Comparison of ENCODE assay signal across 2 cellular contexts in genomic region chrX:49995795-49996455, GRCh38.
TF ChIP-seq lines count a peak whose summit lies in the region.

No MANE protein-coding gene starts in this region.

TF ChIP-seq in IMR-90, 13 proteins besides CTCF, POLR2A, EP300 and RAD21 (continued from another document):
- no peak for TF ChIP-seq ELK1 (IDR thresholded peaks at IDR 0.05; ENCODE audit: borderline replicate concordance, low read depth, low read length)
- TF ChIP-seq RCOR1 (IDR thresholded peaks at IDR 0.05; ENCODE audit: insufficient replicate concordance, low read length), result no peak
- no peak for TF ChIP-seq USF2 (IDR thresholded peaks at IDR 0.05; ENCODE audit: low read depth, low read length)
- TF ChIP-seq BHLHE40 (IDR thresholded peaks at IDR 0.05; ENCODE audit: low read depth, low read length), result no peak
- TF ChIP-seq MAFK (IDR thresholded peaks at IDR 0.05; ENCODE audit: low read depth, low read length), result no peak
- no peak for TF ChIP-seq FOS (IDR thresholded peaks at IDR 0.05; ENCODE audit: low read depth, low read length)
- no peak for TF ChIP-seq RFX5 (IDR thresholded peaks at IDR 0.05; ENCODE audit: low read depth, low read length)
- no peak for TF ChIP-seq CEBPB (IDR thresholded peaks at IDR 0.05; ENCODE audit: low read depth, low read length)
- TF ChIP-seq CHD1 (IDR thresholded peaks at IDR 0.05; ENCODE audit: low read depth, low read length), result no peak

TF ChIP-seq in neural cell, 6 proteins besides CTCF, POLR2A, EP300 and RAD21 (continued from another document):
- TF ChIP-seq REST (IDR thresholded peaks at IDR 0.05; ENCODE audit: borderline replicate concordance), result no peak
- no peak for TF ChIP-seq POLR2AphosphoS5 (IDR thresholded peaks at IDR 0.05)
TF ChIP-seq in neural cell: peak in this region for 0.
